Comparison of ENCODE assay signal across 1 cellular context in the genomic region with DNA sequence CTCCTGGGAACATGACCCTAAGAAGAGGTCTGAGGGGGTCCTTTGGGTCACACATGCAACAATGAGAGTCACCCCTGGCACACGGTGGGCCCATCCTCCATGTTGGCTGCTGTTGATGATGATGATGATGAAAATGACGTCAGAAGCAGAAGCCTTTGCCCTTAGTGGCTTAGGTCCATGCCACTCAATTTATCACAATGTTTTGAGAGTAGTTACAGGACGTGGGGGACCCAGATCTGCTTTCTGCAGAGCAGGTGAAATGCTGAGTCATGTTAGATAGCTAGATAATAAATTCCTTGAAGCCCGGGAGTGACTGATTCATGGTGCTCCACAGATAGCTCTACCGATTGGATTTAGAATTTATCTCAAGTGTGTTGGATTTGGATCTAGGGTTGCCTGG.
TF ChIP-seq lines count a peak whose summit lies in the region.

No MANE protein-coding gene starts in this region.

TF ChIP-seq in HepG2, 621 proteins besides CTCF, POLR2A, EP300 and RAD21 (continued from another document):
- TF ChIP-seq, protein P1, sequence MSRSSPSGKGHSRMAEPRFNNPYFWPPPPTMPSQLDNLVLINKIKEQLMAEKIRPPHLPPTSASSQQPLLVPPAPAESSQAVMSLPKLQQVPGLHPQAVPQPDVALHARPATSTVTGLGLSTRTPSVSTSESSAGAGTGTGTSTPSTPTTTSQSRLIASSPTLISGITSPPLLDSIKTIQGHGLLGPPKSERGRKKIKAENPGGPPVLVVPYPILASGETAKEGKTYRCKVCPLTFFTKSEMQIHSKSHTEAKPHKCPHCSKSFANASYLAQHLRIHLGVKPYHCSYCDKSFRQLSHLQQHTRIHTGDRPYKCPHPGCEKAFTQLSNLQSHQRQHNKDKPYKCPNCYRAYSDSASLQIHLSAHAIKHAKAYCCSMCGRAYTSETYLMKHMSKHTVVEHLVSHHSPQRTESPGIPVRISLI (CRISPR knock-in tag; IDR thresholded peaks at IDR 0.05; ENCODE audit: borderline replicate concordance), result no peak
- TF ChIP-seq HOXA5 (CRISPR knock-in tag; IDR thresholded peaks at IDR 0.05), result no peak
- TF ChIP-seq ATF7 (IDR thresholded peaks at IDR 0.05), result peak; percentile 92
- no peak for TF ChIP-seq ATF7 (CRISPR knock-in tag; IDR thresholded peaks at IDR 0.05)
- TF ChIP-seq BHLHE40 (IDR thresholded peaks at IDR 0.05; ENCODE audit: low read length), result no peak
- TF ChIP-seq, protein P2, sequence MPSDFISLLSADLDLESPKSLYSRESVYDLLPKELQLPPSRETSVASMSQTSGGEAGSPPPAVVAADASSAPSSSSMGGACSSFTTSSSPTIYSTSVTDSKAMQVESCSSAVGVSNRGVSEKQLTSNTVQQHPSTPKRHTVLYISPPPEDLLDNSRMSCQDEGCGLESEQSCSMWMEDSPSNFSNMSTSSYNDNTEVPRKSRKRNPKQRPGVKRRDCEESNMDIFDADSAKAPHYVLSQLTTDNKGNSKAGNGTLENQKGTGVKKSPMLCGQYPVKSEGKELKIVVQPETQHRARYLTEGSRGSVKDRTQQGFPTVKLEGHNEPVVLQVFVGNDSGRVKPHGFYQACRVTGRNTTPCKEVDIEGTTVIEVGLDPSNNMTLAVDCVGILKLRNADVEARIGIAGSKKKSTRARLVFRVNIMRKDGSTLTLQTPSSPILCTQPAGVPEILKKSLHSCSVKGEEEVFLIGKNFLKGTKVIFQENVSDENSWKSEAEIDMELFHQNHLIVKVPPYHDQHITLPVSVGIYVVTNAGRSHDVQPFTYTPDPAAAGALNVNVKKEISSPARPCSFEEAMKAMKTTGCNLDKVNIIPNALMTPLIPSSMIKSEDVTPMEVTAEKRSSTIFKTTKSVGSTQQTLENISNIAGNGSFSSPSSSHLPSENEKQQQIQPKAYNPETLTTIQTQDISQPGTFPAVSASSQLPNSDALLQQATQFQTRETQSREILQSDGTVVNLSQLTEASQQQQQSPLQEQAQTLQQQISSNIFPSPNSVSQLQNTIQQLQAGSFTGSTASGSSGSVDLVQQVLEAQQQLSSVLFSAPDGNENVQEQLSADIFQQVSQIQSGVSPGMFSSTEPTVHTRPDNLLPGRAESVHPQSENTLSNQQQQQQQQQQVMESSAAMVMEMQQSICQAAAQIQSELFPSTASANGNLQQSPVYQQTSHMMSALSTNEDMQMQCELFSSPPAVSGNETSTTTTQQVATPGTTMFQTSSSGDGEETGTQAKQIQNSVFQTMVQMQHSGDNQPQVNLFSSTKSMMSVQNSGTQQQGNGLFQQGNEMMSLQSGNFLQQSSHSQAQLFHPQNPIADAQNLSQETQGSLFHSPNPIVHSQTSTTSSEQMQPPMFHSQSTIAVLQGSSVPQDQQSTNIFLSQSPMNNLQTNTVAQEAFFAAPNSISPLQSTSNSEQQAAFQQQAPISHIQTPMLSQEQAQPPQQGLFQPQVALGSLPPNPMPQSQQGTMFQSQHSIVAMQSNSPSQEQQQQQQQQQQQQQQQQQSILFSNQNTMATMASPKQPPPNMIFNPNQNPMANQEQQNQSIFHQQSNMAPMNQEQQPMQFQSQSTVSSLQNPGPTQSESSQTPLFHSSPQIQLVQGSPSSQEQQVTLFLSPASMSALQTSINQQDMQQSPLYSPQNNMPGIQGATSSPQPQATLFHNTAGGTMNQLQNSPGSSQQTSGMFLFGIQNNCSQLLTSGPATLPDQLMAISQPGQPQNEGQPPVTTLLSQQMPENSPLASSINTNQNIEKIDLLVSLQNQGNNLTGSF (CRISPR knock-in tag; IDR thresholded peaks at IDR 0.05), result no peak
- no peak for TF ChIP-seq ZNF329 (CRISPR knock-in tag; IDR thresholded peaks at IDR 0.05; ENCODE audit: low read depth)
